ENCODE assay signal across 10 cellular contexts in genomic region chr7:100270089-100270914, GRCh38. TPM values are rescaled to one million over a fixed set of nuclear protein-coding genes. Genes with fewer than 3 reads are reported as not detected.
DNase-seq lines count a peak whose midpoint lies in the region; ATAC-seq, FAIRE-seq and TF ChIP-seq lines count a peak whose summit lies in the region.
"Not testable (repeated sequence)": the region's sequence is repeated elsewhere in the genome, so short reads cannot be mapped to it uniquely, and the experiment has no call there.
"Had no signal": no experiment of that assay in that cellular context is flagged by ENCODE, and none has a peak within 500 bp of the region (broad histone marks: within the 10 kb centered on the region; RNA-seq: fewer than 3 reads in every experiment).

No MANE protein-coding gene starts in this region.

- peak; percentile 46 for FAIRE-seq in HepG2 (lab: Jason Lieb, UNC)

- not testable (repeated sequence) for H4K20me1 ChIP-seq in HepG2 (ENCODE audit: insufficient read depth, low read length)

- intact Hi-C loops in HepG2 (cut with micrococcal nuclease; ENCODE audit: unreplicated experiment), result loop anchor here (2.0 kb wide), 1 partner anchor 24 kb away; no protein-coding TSS in a partner anchor
- intact Hi-C loops in ovary (cut with DNase I), result not testable (repeated sequence)

- not testable (repeated sequence) for H3K27me3 ChIP-seq in HepG2 (ENCODE audit: control insufficient read depth in 1 of 2, insufficient read depth in 2 of 2, low read length in 2 of 2); ovary; thymus (ENCODE audit: control insufficient read depth, insufficient read depth)

- H3K4me1 ChIP-seq in HepG2 (ENCODE audit: insufficient read depth, low read length), result peaks cover 52% of the 10 kb centered on the region
- H3K4me1 ChIP-seq in ovary (ENCODE audit: insufficient read depth); thymus (ENCODE audit: control insufficient read depth, insufficient read depth, low read length): not testable (repeated sequence)

- POLR2A ChIA-PET in HepG2 (lab: Yijun Ruan, JAX), result interaction anchor here (0.6 to 1.0 kb wide), 4 partner anchors 10 to 158 kb away, joined by 3 to 5 read pairs (median 4); partner anchors contain the start of gene ZCWPW1

- not testable (repeated sequence) for H3K9me3 ChIP-seq in HepG2 (ENCODE audit: low read length); ovary; thymus (ENCODE audit: control insufficient read depth)

- not testable (repeated sequence) for TF ChIP-seq POLR2A in HepG2 (IDR thresholded peaks at IDR 0.05; ENCODE audit: insufficient read depth in 1 of 2, low read depth in 2 of 2, low read length in 2 of 2); ovary (IDR thresholded peaks at IDR 0.05)

- not testable (repeated sequence) for H3K36me3 ChIP-seq in HepG2 (replicated peaks in 1 of 2; ENCODE audit: control insufficient read depth in 1 of 2, insufficient read depth in 2 of 2, low read length in 2 of 2); ovary; thymus (ENCODE audit: control insufficient read depth, insufficient read depth)

- peaks cover 31% of the 10 kb centered on the region for H3K79me2 ChIP-seq in HepG2 (ENCODE audit: insufficient read depth, low read length)

- whole genome bisulfite sequencing in HepG2 (ENCODE audit: low lambda C conversion rate), result 0% methylated on average over 11 of the region's 22 CpGs
- 1 to 10% (median 5%) methylated on average over 14 to 19 of the region's 22 CpGs for whole genome bisulfite sequencing in ovary, 3 donors
- 73% methylated on average over 14 of the region's 22 CpGs for WGBS in thymus

- peak overlapping the region; percentile 63 for H3K9ac ChIP-seq in HepG2 (ENCODE audit: insufficient read depth, low read depth, low read length)

- BruUV-seq in HepG2 (replicated peaks; lab: Mats Ljungman, UMichigan), result TSS peak; percentile 52

- ATAC-seq in HepG2, result peak; percentile 74

- H2AFZ ChIP-seq in HepG2 (ENCODE audit: low read length), result not testable (repeated sequence)

- not testable (repeated sequence) for TF ChIP-seq CTCF in VCaP (conservative IDR thresholded peaks at IDR 0.05); fibroblast of pulmonary artery (IDR thresholded peaks at IDR 0.05; ENCODE audit: low read length, missing control alignments); HepG2 (CRISPR knock-in tag; IDR thresholded peaks at IDR 0.05); ovary (IDR thresholded peaks at IDR 0.05)

- CTCF ChIA-PET in HepG2 (lab: Yijun Ruan, JAX; ENCODE audit: low intra/inter-chr PET ratio, low total read pairs), result not testable (repeated sequence)

- in situ Hi-C loops in Caki2 (cut with HindIII; ENCODE audit: low pct_unique_long_range_greater_than_20kb, low sequenced_read_pairs); HepG2 (cut with HindIII; ENCODE audit: extremely low pct_ligation_motif_present, low pct_unique_long_range_greater_than_20kb): not testable (repeated sequence)

- peak overlapping the region; percentile 90 for H3K4me2 ChIP-seq in HepG2 (ENCODE audit: low read depth, low read length)

- H3K4me3 ChIP-seq in fibroblast of pulmonary artery (replicated peaks; ENCODE audit: low read depth, low read length), result peak overlapping the region; percentile 63
- peak overlapping the region; percentile 58 to 80 (median 71) for H3K4me3 ChIP-seq in HepG2 (replicated peaks in 1 of 3; ENCODE audit: insufficient read depth in 1 of 3, low read depth in 2 of 3, low read length in 3 of 3)
- H3K4me3 ChIP-seq in ovary, result peak overlapping the region; percentile 85
- peak overlapping the region; percentile 77 for H3K4me3 ChIP-seq in thymus (ENCODE audit: low read length)

- TF ChIP-seq EP300 in HepG2 (IDR thresholded peaks at IDR 0.05; ENCODE audit: low read depth in 2 of 2, low read length in 2 of 2) (peak in 1 of 2 experiments; percentile 63; a peak in 2 of 4 replicates), HepG2 (CRISPR knock-in tag; IDR thresholded peaks at IDR 0.05; ENCODE audit: borderline replicate concordance) (peak; percentile 16; the same call in 1 of the 2 replicates)
- TF ChIP-seq EP300 in ovary (IDR thresholded peaks at IDR 0.05), result not testable (repeated sequence)

- DNase-seq in Caki2 (ENCODE audit: low read depth) (peak; percentile 85), NCI-H1092 treated with DMSO at 0.1 percent for 48 hours (lab: John Stamatoyannopoulos, UW) (peak; percentile 8), astrocyte of the hippocampus (ENCODE audit: low read depth, low spot score) (peak; percentile 83), fibroblast of pulmonary artery (ENCODE audit: low read depth) (peak; percentile 28), HepG2 (ENCODE audit: low spot score) (peak; percentile 94), ovary (peak; percentile 48 to 71 (median 49))

- not testable (repeated sequence) for TF ChIP-seq RAD21 in HepG2 (CRISPR knock-in tag; IDR thresholded peaks at IDR 0.05)

- peak overlapping the region; percentile 72 for H3K27ac ChIP-seq in VCaP
- peak overlapping the region; percentile 88 for H3K27ac ChIP-seq in HepG2 (ENCODE audit: extremely low read length, insufficient read depth, low read length)
- H3K27ac ChIP-seq in ovary, result peak overlapping the region in 1 of 2 donors; percentile 70
- H3K27ac ChIP-seq in thymus (ENCODE audit: low read depth), result not testable (repeated sequence)

RNA-seq across cellular contexts. Expression of gene SPDYE3, which starts 37.2 kb away (rescaled TPM):
- total RNA-seq in Caki2 (2014; rRNA removed; shearing (Covaris generic); ENCODE audit: low replicate concordance), result not detected in 2 replicates
- total RNA-seq in HepG2 (2016; rRNA removed; fragmentation: Illumina TruSeq; extraction: Trizol) (not detected in 2 replicates), ovary (not detected)
- total RNA-seq in HepG2 (2016; cell fraction: cytosol; rRNA removed; fragmentation: Illumina TruSeq; extraction: Trizol; ENCODE audit: low read depth), result not detected in 2 replicates
- total RNA-seq in HepG2 (2016; cell fraction: insoluble cytoplasmic fraction; rRNA removed; fragmentation: Illumina TruSeq; extraction: Trizol), result not detected in 2 replicates
- total RNA-seq in HepG2 (2016; cell fraction: membrane; rRNA removed; fragmentation: Illumina TruSeq; extraction: Trizol), result not detected in 2 replicates
- not detected in 2 replicates for total RNA-seq in HepG2 (2016; cell fraction: nucleus; rRNA removed; fragmentation: Illumina TruSeq; extraction: Trizol)
- polyA plus RNA-seq in HepG2 (2011; rRNA removed) (not detected in 2 replicates), ovary (under 1 TPM in 1 of 2 donors, not detected in 1; 0.12 TPM), thymus (0.27 TPM)
- polyA plus RNA-seq in HepG2 (2011; cell fraction: cytosol; rRNA removed), result not detected in 2 replicates
- polyA plus RNA-seq in HepG2 (2011; cell fraction: nucleus; rRNA removed), result not detected in 2 replicates
- 1.7 and 3.2 TPM in 2 replicates for polyA plus RNA-seq in HepG2 (2012)
- polyA plus RNA-seq in HepG2 (2016; cell fraction: cytosol; fragmentation: Illumina TruSeq; extraction: Trizol; ENCODE audit: low read depth), result not detected in 2 replicates
- not detected in 2 replicates for polyA plus RNA-seq in HepG2 (2016; cell fraction: insoluble cytoplasmic fraction; fragmentation: Illumina TruSeq; extraction: Trizol; ENCODE audit: low read depth)
- polyA plus RNA-seq in HepG2 (2016; cell fraction: membrane; fragmentation: Illumina TruSeq; extraction: Trizol; ENCODE audit: low read depth), result not detected in 2 replicates
- not detected in 2 replicates for polyA plus RNA-seq in HepG2 (2016; cell fraction: nucleus; fragmentation: Illumina TruSeq; extraction: Trizol; ENCODE audit: insufficient read depth, low read depth)
- polyA minus RNA-seq in HepG2 (2011; rRNA and poly(A)+ RNA removed; ENCODE audit: low replicate concordance), result not detected in 2 replicates
- not detected in 2 replicates for polyA minus RNA-seq in HepG2 (2011; cell fraction: cytosol; rRNA and poly(A)+ RNA removed)
- polyA minus RNA-seq in HepG2 (2011; cell fraction: nucleus; rRNA and poly(A)+ RNA removed), result not detected in 2 replicates
- total RNA-seq: T-helper 1 cell treated with Interleukin-12 subunit alpha and Interleukin-12 subunit beta and Interleukin-4 antibody, amounts not matched to agents 30 ng/mL and 1 ng/mL, for 36 hours; thyroid gland had no signal

RNA-seq across cellular contexts. Expression of gene PVRIG, which starts 50.6 kb away (rescaled TPM):
- total RNA-seq in Caki2 (2014; rRNA removed; shearing (Covaris generic); ENCODE audit: low replicate concordance), result 1.4 TPM in 1 of 2 replicates, not detected in the other
- not detected in 2 replicates for total RNA-seq in HepG2 (2016; rRNA removed; fragmentation: Illumina TruSeq; extraction: Trizol)
- total RNA-seq in HepG2 (2016; cell fraction: cytosol; rRNA removed; fragmentation: Illumina TruSeq; extraction: Trizol; ENCODE audit: low read depth), result not detected in 2 replicates
- 0.06 TPM in 1 of 2 replicates, not detected in the other for total RNA-seq in HepG2 (2016; cell fraction: insoluble cytoplasmic fraction; rRNA removed; fragmentation: Illumina TruSeq; extraction: Trizol)
- not detected in 2 replicates for total RNA-seq in HepG2 (2016; cell fraction: membrane; rRNA removed; fragmentation: Illumina TruSeq; extraction: Trizol)
- total RNA-seq in HepG2 (2016; cell fraction: nucleus; rRNA removed; fragmentation: Illumina TruSeq; extraction: Trizol), result not detected in 2 replicates
- polyA plus RNA-seq in HepG2 (2011; rRNA removed), result not detected in 2 replicates
- not detected in 2 replicates for polyA plus RNA-seq in HepG2 (2011; cell fraction: cytosol; rRNA removed)
- polyA plus RNA-seq in HepG2 (2011; cell fraction: nucleus; rRNA removed), result not detected in 2 replicates
- polyA plus RNA-seq in HepG2 (2012), result 0.54 TPM in 1 of 2 replicates, not detected in the other
- polyA plus RNA-seq in HepG2 (2016; cell fraction: cytosol; fragmentation: Illumina TruSeq; extraction: Trizol; ENCODE audit: low read depth), result not detected in 2 replicates
- not detected in 2 replicates for polyA plus RNA-seq in HepG2 (2016; cell fraction: insoluble cytoplasmic fraction; fragmentation: Illumina TruSeq; extraction: Trizol; ENCODE audit: low read depth)
- polyA plus RNA-seq in HepG2 (2016; cell fraction: membrane; fragmentation: Illumina TruSeq; extraction: Trizol; ENCODE audit: low read depth), result not detected in 2 replicates
- not detected in 2 replicates for polyA plus RNA-seq in HepG2 (2016; cell fraction: nucleus; fragmentation: Illumina TruSeq; extraction: Trizol; ENCODE audit: insufficient read depth, low read depth)
- polyA minus RNA-seq in HepG2 (2011; rRNA and poly(A)+ RNA removed; ENCODE audit: low replicate concordance), result 1.5 TPM in 1 of 2 replicates, not detected in the other
- not detected in 2 replicates for polyA minus RNA-seq in HepG2 (2011; cell fraction: cytosol; rRNA and poly(A)+ RNA removed)
- polyA minus RNA-seq in HepG2 (2011; cell fraction: nucleus; rRNA and poly(A)+ RNA removed), result not detected in 2 replicates
- total RNA-seq in ovary, result 1 to 10 TPM in 1 of 7 donors, under 1 TPM in 4, not detected in 2; 0.25 to 1.7 (median 0.48) TPM
- under 1 TPM; 0.12 to 0.21 TPM for polyA plus RNA-seq in ovary
- 30.7 TPM for polyA plus RNA-seq in thymus

Comparison
In these comparisons a context has a peak if more than half of its experiments do, and no peak if none do; other contexts are left out.
1. DNase-seq: peak in every context shown above with its lines; median percentile 94 in HepG2; 85 in Caki2; 83 in astrocyte of the hippocampus; 49 in ovary; 28 in fibroblast of pulmonary artery; 8 in NCI-H1092 treated with DMSO at 0.1 percent for 48 hours.